ENCODE assay signal across 20 cellular contexts in genomic region chr5:84635235-84636055, GRCh38.
DNase-seq lines count a peak whose midpoint lies in the region; ATAC-seq, FAIRE-seq and TF ChIP-seq lines count a peak whose summit lies in the region.
"Had no signal": no experiment of that assay in that cellular context is flagged by ENCODE, and none has a peak within 500 bp of the region (broad histone marks: within the 10 kb centered on the region; RNA-seq: fewer than 3 reads in every experiment).

No MANE protein-coding gene starts in this region.

- H3K9ac ChIP-seq in HepG2 (ENCODE audit: insufficient read depth, low read depth, low read length): no peak overlapping the region
- H3K9ac ChIP-seq: KMS-11 had no signal

- no peaks in the 10 kb centered on the region for H3K4me1 ChIP-seq in right atrium auricular region
- no peaks in the 10 kb centered on the region for H3K4me1 ChIP-seq in HepG2 (ENCODE audit: insufficient read depth, low read length)
- no peaks in the 10 kb centered on the region for H3K4me1 ChIP-seq in aorta (ENCODE audit: control insufficient read depth in 1 of 2, insufficient read depth in 2 of 2, low read length in 2 of 2)
- H3K4me1 ChIP-seq in A673 (ENCODE audit: insufficient read depth, low read length, poor library complexity, severe bottlenecking): no peaks in the 10 kb centered on the region

- in situ Hi-C loops in HepG2 (cut with HindIII; ENCODE audit: extremely low pct_ligation_motif_present, low pct_unique_long_range_greater_than_20kb): no loop called here

- H3K27me3 ChIP-seq in right atrium auricular region (no peaks in the 10 kb centered on the region), HepG2 (ENCODE audit: control insufficient read depth in 1 of 2, insufficient read depth in 2 of 2, low read length in 2 of 2) (peaks cover 0 to 1% of the 10 kb centered on the region in 2 experiments; a peak in 1 of 5 replicates), aorta (ENCODE audit: control insufficient read depth in 1 of 2, insufficient read depth in 2 of 2, low read length in 1 of 2) (no peaks in the 10 kb centered on the region), A673 (replicated peaks; ENCODE audit: insufficient read depth, low read depth, low read length, poor library complexity) (no peaks in the 10 kb centered on the region)

- ATAC-seq in Right ventricle myocardium superior (ENCODE audit: poor library complexity) (no peak), HepG2 (peak; percentile 40), sciatic nerve (no peak), aorta (ENCODE audit: low FRiP score) (peak; percentile 56)
- ATAC-seq: PC-3 had no signal

- no peaks in the 10 kb centered on the region for H4K20me1 ChIP-seq in HepG2 (ENCODE audit: insufficient read depth, low read length)

- no peak for TF ChIP-seq POLR2A in HepG2 (IDR thresholded peaks at IDR 0.05; ENCODE audit: insufficient read depth in 1 of 2, low read depth in 2 of 2, low read length in 2 of 2)

- TF ChIP-seq CTCF in right atrium auricular region (IDR thresholded peaks at IDR 0.05): no peak
- TF ChIP-seq CTCF in HepG2 (CRISPR knock-in tag; IDR thresholded peaks at IDR 0.05): no peak
- TF ChIP-seq CTCF in A673 (conservative IDR thresholded peaks at IDR 0.05; ENCODE audit: low read depth, low read length): no peak

- intact Hi-C loops in Right ventricle myocardium superior (cut with DNase I) (no loop called here), HepG2 (cut with micrococcal nuclease; ENCODE audit: unreplicated experiment) (no loop called here), sciatic nerve (cut with DNase I) (no loop called here), aorta (cut with DNase I) (no loop called here), A673 (cut with micrococcal nuclease; ENCODE audit: unreplicated experiment) (no loop called here)

- DNase-seq in Right ventricle myocardium superior (peak; percentile 38), right atrium auricular region (ENCODE audit: low spot score) (no peak), HepG2 (ENCODE audit: low spot score) (no peak), sciatic nerve (ENCODE audit: low spot score) (peak; percentile 31), aorta (peak in 1 of 2 donors; percentile 53), GOT3 (lab: John Stamatoyannopoulos, UW) (no peak), A673 (ENCODE audit: low spot score) (no peak), SKM-1 treated with dmso at 0.1 percent for 144 hours (lab: John Stamatoyannopoulos, UW; ENCODE audit: unreplicated experiment) (no peak)
- DNase-seq: DMS 273 treated with DMSO at 0.1 percent for 48 hours, GDM1, HFFc6, NCI-H1048, NCI-H1436 treated with DMSO at 0.1 percent for 48 hours, NCI-H2081, NCI-H510A, NCI-H774, PC-3 had no signal

- no peaks in the 10 kb centered on the region for H3K79me2 ChIP-seq in HepG2 (ENCODE audit: insufficient read depth, low read length)

- H3K27ac ChIP-seq in right atrium auricular region (no peak overlapping the region), HepG2 (ENCODE audit: extremely low read length, insufficient read depth, low read length) (no peak overlapping the region), aorta (ENCODE audit: low read depth in 1 of 2, low read length in 2 of 2) (no peak overlapping the region), A673 (ENCODE audit: low read depth, low read length, poor library complexity, severe bottlenecking) (no peak overlapping the region)
- H3K27ac ChIP-seq: C4-2B, KMS-11 had no signal

- no peak overlapping the region for H3K4me3 ChIP-seq in right atrium auricular region
- no peak overlapping the region for H3K4me3 ChIP-seq in HepG2 (replicated peaks in 1 of 3; ENCODE audit: insufficient read depth in 1 of 3, low read depth in 2 of 3, low read length in 3 of 3)
- H3K4me3 ChIP-seq in aorta (ENCODE audit: low read length in 2 of 2): no peak overlapping the region
- H3K4me3 ChIP-seq in A673 (ENCODE audit: low read depth, low read length, poor library complexity, severe bottlenecking): no peak overlapping the region
- H3K4me3 ChIP-seq: GM12878 had no signal

- H2AFZ ChIP-seq in HepG2 (ENCODE audit: low read length): no peak overlapping the region

- H3K36me3 ChIP-seq in right atrium auricular region: no peaks in the 10 kb centered on the region
- H3K36me3 ChIP-seq in HepG2 (replicated peaks in 1 of 2; ENCODE audit: control insufficient read depth in 1 of 2, insufficient read depth in 2 of 2, low read length in 2 of 2): no peaks in the 10 kb centered on the region
- H3K36me3 ChIP-seq in aorta (ENCODE audit: control insufficient read depth in 1 of 2, insufficient read depth in 2 of 2, low read length in 1 of 2): no peaks in the 10 kb centered on the region
- no peaks in the 10 kb centered on the region for H3K36me3 ChIP-seq in A673 (ENCODE audit: insufficient read depth, low read length, poor library complexity, severe bottlenecking)

- POLR2A ChIA-PET in HepG2 (lab: Yijun Ruan, JAX): no interaction called here
- POLR2A ChIA-PET in A673 (lab: Charles Lee; ENCODE audit: low non-redundant PET): no interaction called here

- no peak for FAIRE-seq in HepG2 (lab: Jason Lieb, UNC)
- FAIRE-seq: GM12878 had no signal

- WGBS in HepG2 (ENCODE audit: low lambda C conversion rate): 0% methylated on average over 1 of the region's 22 CpGs
- 95% methylated on average over 22 of the region's 22 CpGs for WGBS in aorta, 2 donors

- no peak for TF ChIP-seq EP300 in HepG2 (IDR thresholded peaks at IDR 0.05; ENCODE audit: low read depth in 2 of 2, low read length in 2 of 2)
- TF ChIP-seq EP300 in HepG2 (CRISPR knock-in tag; IDR thresholded peaks at IDR 0.05; ENCODE audit: borderline replicate concordance): no peak

- no TSS peak for BruUV-seq in HepG2 (replicated peaks; lab: Mats Ljungman, UMichigan)
- BruUV-seq in A673 (replicated peaks; lab: Mats Ljungman, UMichigan): no TSS peak

- H3K9me3 ChIP-seq in right atrium auricular region: no peaks in the 10 kb centered on the region
- no peaks in the 10 kb centered on the region for H3K9me3 ChIP-seq in HepG2 (ENCODE audit: low read length)
- no peaks in the 10 kb centered on the region for H3K9me3 ChIP-seq in aorta (ENCODE audit: control insufficient read depth, low read length)
- no peaks in the 10 kb centered on the region for H3K9me3 ChIP-seq in A673 (ENCODE audit: low read depth, low read length, poor library complexity, severe bottlenecking)

- no peak for TF ChIP-seq RAD21 in HepG2 (CRISPR knock-in tag; IDR thresholded peaks at IDR 0.05)

- no peak overlapping the region for H3K4me2 ChIP-seq in HepG2 (ENCODE audit: low read depth, low read length)
- H3K4me2 ChIP-seq: KMS-11 had no signal

- CTCF ChIA-PET in HepG2 (lab: Yijun Ruan, JAX; ENCODE audit: low intra/inter-chr PET ratio, low total read pairs): no interaction called here
- CTCF ChIA-PET in A673 (lab: Charles Lee): no interaction called here

TF ChIP-seq in HepG2, 621 proteins besides CTCF, POLR2A, EP300 and RAD21:
- TF ChIP-seq NFIB (CRISPR knock-in tag; IDR thresholded peaks at IDR 0.05; ENCODE audit: borderline replicate concordance): no peak
- TF ChIP-seq SMARCC2 (IDR thresholded peaks at IDR 0.05): no peak
- TF ChIP-seq KDM1A (CRISPR knock-in tag; IDR thresholded peaks at IDR 0.05): no peak
- no peak for TF ChIP-seq SRSF4 (IDR thresholded peaks at IDR 0.05; ENCODE audit: low read depth, low read length, poor library complexity, severe bottlenecking)

Comparison
In these comparisons a context has a peak if more than half of its experiments do, and no peak if none do; other contexts are left out.
1. DNase-seq: peak in Right ventricle myocardium superior (single experiment) and sciatic nerve (single experiment); none in right atrium auricular region (single experiment), HepG2 (single experiment), GOT3 (single experiment), A673 (single experiment) and SKM-1 treated with dmso at 0.1 percent for 144 hours (single experiment).
2. ATAC-seq: peak in HepG2 (single experiment) and aorta (single experiment); none in Right ventricle myocardium superior (single experiment) and sciatic nerve (single experiment).